ENCODE assay signal across 22 cellular contexts in the genomic region with DNA sequence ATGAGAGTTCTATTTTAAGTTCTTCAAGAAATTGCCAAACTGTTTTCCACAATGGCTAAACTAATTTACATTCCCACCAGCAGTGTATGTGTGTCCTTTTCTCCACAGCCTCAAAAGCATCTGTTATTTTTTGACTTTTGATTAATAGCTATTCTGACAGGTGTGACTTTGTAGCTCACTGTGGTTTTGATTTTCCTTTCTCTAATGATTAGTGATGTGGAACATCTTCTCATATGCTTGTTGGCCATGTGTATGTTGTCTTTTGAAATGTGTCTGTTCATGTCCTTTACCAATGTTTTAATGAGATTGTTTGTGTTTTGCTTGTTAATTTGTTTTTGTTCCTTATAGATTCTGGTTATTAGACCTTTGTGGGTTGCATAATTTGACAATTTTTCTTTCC.
"Had no signal": no experiment of that assay in that cellular context is flagged by ENCODE, and none has a peak within 500 bp of the region (broad histone marks: within the 10 kb centered on the region; RNA-seq: fewer than 3 reads in every experiment).

No MANE protein-coding gene starts in this region.

- H3K79me2 ChIP-seq: parathyroid adenoma had no signal

- H2AFZ ChIP-seq: parathyroid adenoma had no signal

- H3K36me3 ChIP-seq: left lung, spleen, thoracic aorta, WERI-Rb-1 had no signal

- DNase-seq: activated CD4-positive, alpha-beta T cell treated with anti-CD3 and anti-CD28 coated beads for 1 hour; activated CD8-positive, alpha-beta memory T cell treated with anti-CD3 and anti-CD28 coated beads for 24 hours; activated CD8-positive, alpha-beta memory T cell treated with anti-CD3 and anti-CD28 coated beads, Interleukin-2, amount 50 U/mL, for 48 hours; activated effector memory CD4-positive, alpha-beta T cell treated with Interleukin-2 at 50 U/mL for 16 hours; activated naive CD4-positive, alpha-beta T cell treated with anti-CD3 and anti-CD28 coated beads, Interleukin-2, amount 10 ng/mL, durations not matched to agents 7 days and 5 days; activated naive CD8-positive, alpha-beta T cell treated with anti-CD3 and anti-CD28 coated beads, Interleukin-2, amount 50 U/mL, for 24 hours; activated T-cell treated with anti-CD3 and anti-CD28 coated beads, Interleukin-2, amount 50 U/mL, for 48 hours; aorta; cerebellar nuclear complex; effector CD4-positive, alpha-beta T cell; head of caudate nucleus; left lung; spleen; stimulated activated CD4-positive, alpha-beta T cell treated with anti-CD3 and anti-CD28 coated beads, Interleukin-4, amount 100 ng/mL, for 4 hours; WERI-Rb-1 had no signal

- ATAC-seq: activated naive CD8-positive, alpha-beta T cell treated with anti-CD3 and anti-CD28 coated beads, Interleukin-2, amount 50 U/mL, for 24 hours; left lung; natural killer cell treated with Interleukin-12 subunit alpha and Interleukin-12 subunit beta and Interleukin-15 and Interleukin-18, amount 100 ng/mL, for 72 hours; stimulated activated memory B cell treated with anti-CD40 and anti-IgM and Interleukin-4, amounts not matched to agents 10 μg/mL and 1 μg/mL and 100 μg/mL, for 72 hours had no signal

- H3K27me3 ChIP-seq: left lung, spleen had no signal

- H3K4me3 ChIP-seq: left lung, spleen, thoracic aorta had no signal

- H3K27me3 Mint-ChIP-seq: natural killer cell treated with Interleukin-12 subunit alpha and Interleukin-12 subunit beta and Interleukin-15 and Interleukin-18, amount 100 ng/mL, for 72 hours had no signal

- H3K4me1 ChIP-seq: left lung, parathyroid adenoma, spleen had no signal

- H3K4me3 Mint-ChIP-seq: activated naive CD4-positive, alpha-beta T cell treated with anti-CD3 and anti-CD28 coated beads, Interleukin-2, amount 10 ng/mL, durations not matched to agents 7 days and 5 days; activated naive CD8-positive, alpha-beta T cell treated with anti-CD3 and anti-CD28 coated beads, Interleukin-2, amount 50 U/mL, for 24 hours; mesothelial cell of epicardium; natural killer cell treated with Interleukin-12 subunit alpha and Interleukin-12 subunit beta and Interleukin-15 and Interleukin-18, amount 100 ng/mL, for 72 hours; stimulated activated memory B cell treated with anti-CD40 and anti-IgM and Interleukin-4, amounts not matched to agents 10 μg/mL and 1 μg/mL and 100 μg/mL, for 72 hours had no signal

- H3K27ac Mint-ChIP-seq: activated naive CD4-positive, alpha-beta T cell treated with anti-CD3 and anti-CD28 coated beads, Interleukin-2, amount 10 ng/mL, durations not matched to agents 7 days and 5 days; activated naive CD8-positive, alpha-beta T cell treated with anti-CD3 and anti-CD28 coated beads, Interleukin-2, amount 50 U/mL, for 24 hours; mesothelial cell of epicardium; natural killer cell treated with Interleukin-12 subunit alpha and Interleukin-12 subunit beta and Interleukin-15 and Interleukin-18, amount 100 ng/mL, for 72 hours; stimulated activated memory B cell treated with anti-CD40 and anti-IgM and Interleukin-4, amounts not matched to agents 10 μg/mL and 1 μg/mL and 100 μg/mL, for 72 hours had no signal

- H3K4me1 Mint-ChIP-seq: activated naive CD4-positive, alpha-beta T cell treated with anti-CD3 and anti-CD28 coated beads, Interleukin-2, amount 10 ng/mL, durations not matched to agents 7 days and 5 days; activated naive CD8-positive, alpha-beta T cell treated with anti-CD3 and anti-CD28 coated beads, Interleukin-2, amount 50 U/mL, for 24 hours; stimulated activated memory B cell treated with anti-CD40 and anti-IgM and Interleukin-4, amounts not matched to agents 10 μg/mL and 1 μg/mL and 100 μg/mL, for 72 hours had no signal

- H3K36me3 Mint-ChIP-seq: activated naive CD4-positive, alpha-beta T cell treated with anti-CD3 and anti-CD28 coated beads, Interleukin-2, amount 10 ng/mL, durations not matched to agents 7 days and 5 days; stimulated activated memory B cell treated with anti-CD40 and anti-IgM and Interleukin-4, amounts not matched to agents 10 μg/mL and 1 μg/mL and 100 μg/mL, for 72 hours had no signal

- FAIRE-seq: frontal cortex, keratinocyte had no signal

- H3K27ac ChIP-seq: left lung, parathyroid adenoma, spleen, thoracic aorta, WERI-Rb-1 had no signal
